In genomic region chr3:112092439-112093179, GRCh38 we compare ENCODE assay signal across 9 cellular contexts. TPM values are rescaled to one million over a fixed set of nuclear protein-coding genes. Genes with fewer than 3 reads are reported as not detected.
DNase-seq lines count a peak whose midpoint lies in the region; ATAC-seq and TF ChIP-seq lines count a peak whose summit lies in the region.
"Had no signal": no experiment of that assay in that cellular context is flagged by ENCODE, and none has a peak within 500 bp of the region (broad histone marks: within the 10 kb centered on the region; RNA-seq: fewer than 3 reads in every experiment).

No MANE protein-coding gene starts in this region.

- peaks cover 59% of the 10 kb centered on the region for H3K4me1 Mint-ChIP-seq in activated CD4-positive, alpha-beta T cell treated with anti-CD3 and anti-CD28 coated beads, Interleukin-2, amount 10 ng/mL, durations not matched to agents 24 days and 14 days

- WGBS in smooth muscle cell (ENCODE audit: low lambda C conversion rate) = 31% methylated on average over 7 of the region's 7 CpGs
- WGBS in psoas muscle, 3 donors = 36 to 39% (median 36%) methylated on average over 7 of the region's 7 CpGs

- intact Hi-C loops in activated CD4-positive, alpha-beta T cell treated with anti-CD3 and anti-CD28 coated beads, Interleukin-2, amount 10 ng/mL, durations not matched to agents 24 days and 14 days (cut with micrococcal nuclease) = no loop called here
- intact Hi-C loops in psoas muscle (cut with DNase I) = no loop called here

- H3K36me3 ChIP-seq in smooth muscle cell (ENCODE audit: low read depth) = no peaks in the 10 kb centered on the region
- no peaks in the 10 kb centered on the region for H3K36me3 ChIP-seq in psoas muscle (ENCODE audit: insufficient read depth in 1 of 2, low read depth in 1 of 2)
- no peaks in the 10 kb centered on the region; the same call in 1 of the 2 replicates for H3K36me3 ChIP-seq in MG63

- no peak for ATAC-seq in psoas muscle
- ATAC-seq: activated CD4-positive, alpha-beta T cell treated with anti-CD3 and anti-CD28 coated beads for 36 hours had no signal

- peaks cover 4% of the 10 kb centered on the region for H3K27me3 ChIP-seq in smooth muscle cell (ENCODE audit: low read depth)
- H3K27me3 ChIP-seq in psoas muscle (ENCODE audit: insufficient read depth in 3 of 3, low read length in 2 of 3) = no peaks in the 10 kb centered on the region
- no peaks in the 10 kb centered on the region for H3K27me3 ChIP-seq in MG63

- H3K4me3 ChIP-seq in fibroblast of the aortic adventitia (ENCODE audit: low read depth, low read length) (peak overlapping the region; percentile 6), smooth muscle cell (no peak overlapping the region), psoas muscle (no peak overlapping the region), MG63 (no peak overlapping the region)

- peak overlapping the region; percentile 56 for H3K4me2 ChIP-seq in smooth muscle cell

- H2AFZ ChIP-seq in smooth muscle cell (ENCODE audit: low read depth) = no peak overlapping the region

- H3K4me1 ChIP-seq in smooth muscle cell (ENCODE audit: low read depth) = peaks cover 15% of the 10 kb centered on the region
- H3K4me1 ChIP-seq in psoas muscle = no peaks in the 10 kb centered on the region

- no peaks in the 10 kb centered on the region for H3K9me3 ChIP-seq in smooth muscle cell (replicated peaks; ENCODE audit: low read depth)
- no peaks in the 10 kb centered on the region for H3K9me3 ChIP-seq in psoas muscle
- H3K9me3 ChIP-seq in MG63 = no peaks in the 10 kb centered on the region

- peaks cover 10% of the 10 kb centered on the region for H3F3A ChIP-seq in smooth muscle cell (ENCODE audit: low read depth)

- no peaks in the 10 kb centered on the region for H3K9me3 Mint-ChIP-seq in activated CD4-positive, alpha-beta T cell treated with anti-CD3 and anti-CD28 coated beads, Interleukin-2, amount 10 ng/mL, durations not matched to agents 24 days and 14 days

- H3K27ac Mint-ChIP-seq in activated CD4-positive, alpha-beta T cell treated with anti-CD3 and anti-CD28 coated beads, Interleukin-2, amount 10 ng/mL, durations not matched to agents 24 days and 14 days = peak overlapping the region; percentile 12
- H3K27ac Mint-ChIP-seq: activated CD4-positive, alpha-beta T cell treated with anti-CD3 and anti-CD28 coated beads for 36 hours had no signal

- H3K27ac ChIP-seq in smooth muscle cell (ENCODE audit: low read depth) = peak overlapping the region; percentile 33
- H3K27ac ChIP-seq in psoas muscle = no peak overlapping the region

- H3K4me3 Mint-ChIP-seq in activated CD4-positive, alpha-beta T cell treated with anti-CD3 and anti-CD28 coated beads, Interleukin-2, amount 10 ng/mL, durations not matched to agents 24 days and 14 days = peak overlapping the region; percentile 63
- H3K4me3 Mint-ChIP-seq: activated CD4-positive, alpha-beta T cell treated with anti-CD3 and anti-CD28 coated beads for 36 hours had no signal

- peaks cover 29% of the 10 kb centered on the region for H3K36me3 Mint-ChIP-seq in activated CD4-positive, alpha-beta T cell treated with anti-CD3 and anti-CD28 coated beads, Interleukin-2, amount 10 ng/mL, durations not matched to agents 24 days and 14 days (ENCODE audit: low read depth)

- H4K20me1 ChIP-seq in smooth muscle cell (ENCODE audit: low read depth) = no peaks in the 10 kb centered on the region

- no peaks in the 10 kb centered on the region for H3K27me3 Mint-ChIP-seq in activated CD4-positive, alpha-beta T cell treated with anti-CD3 and anti-CD28 coated beads, Interleukin-2, amount 10 ng/mL, durations not matched to agents 24 days and 14 days
- H3K27me3 Mint-ChIP-seq: activated CD4-positive, alpha-beta T cell treated with anti-CD3 and anti-CD28 coated beads for 36 hours had no signal

- H3K79me2 ChIP-seq in smooth muscle cell (ENCODE audit: low read depth) = peaks cover 19% of the 10 kb centered on the region

- H3K9ac ChIP-seq in smooth muscle cell (ENCODE audit: low read depth) = no peak overlapping the region

- DNase-seq in activated CD4-positive, alpha-beta T cell treated with anti-CD3 and anti-CD28 coated beads, Interleukin-2, amount 10 ng/mL, durations not matched to agents 24 days and 14 days = no peak
- no peak for DNase-seq in activated CD4-positive, alpha-beta T cell treated with anti-CD3 and anti-CD28 coated beads for 48 hours
- peak; percentile 54 for DNase-seq in NCI-H146 (lab: John Stamatoyannopoulos, UW)
- DNase-seq in fibroblast of the aortic adventitia (ENCODE audit: low read depth) = peak; percentile 85
- no peak for DNase-seq in smooth muscle cell (lab: John Stamatoyannopoulos, UW; ENCODE audit: unreplicated experiment)
- DNase-seq in psoas muscle = no peak
- no peak for DNase-seq in MG63
- no peak for DNase-seq in cortex of kidney (lab: John Stamatoyannopoulos, UW)
- DNase-seq: activated CD4-positive, alpha-beta T cell treated with anti-CD3 and anti-CD28 coated beads for 36 hours had no signal

- TF ChIP-seq CTCF in fibroblast of the aortic adventitia (IDR thresholded peaks at IDR 0.05; ENCODE audit: insufficient read depth, low read length) = no peak
- TF ChIP-seq CTCF in smooth muscle cell (IDR thresholded peaks at IDR 0.05; ENCODE audit: borderline replicate concordance, insufficient read depth, poor library complexity, severe bottlenecking) = no peak
- TF ChIP-seq CTCF in psoas muscle (IDR thresholded peaks at IDR 0.05) = no peak

RNA-seq across cellular contexts. Expression of gene C3orf52, which starts 6.4 kb away (rescaled TPM):
- total RNA-seq in activated CD4-positive, alpha-beta T cell treated with anti-CD3 and anti-CD28 coated beads, Interleukin-2, amount 10 ng/mL, durations not matched to agents 24 days and 14 days = 13.0 and 14.2 TPM in 2 replicates
- total RNA-seq in fibroblast of the aortic adventitia (ENCODE audit: low replicate concordance) (4.4 and 10.7 TPM in 2 replicates), smooth muscle cell (10.2 and 14.8 TPM in 2 replicates), psoas muscle (1 to 10 TPM in 3 of 4 donors, under 1 TPM in 1; 0.86 to 2.8 (median 2.0) TPM)
- polyA plus RNA-seq in smooth muscle cell (4.0 and 10.8 TPM in 2 replicates), psoas muscle (1 to 10 TPM in 2 of 3 donors, under 1 TPM in 1; 0.62 to 5.9 (median 1.9) TPM)
- total RNA-seq in MG63 (2014; rRNA removed; shearing (Covaris generic); ENCODE audit: low replicate concordance) = 2.2 and 2.4 TPM in 2 replicates

RNA-seq across cellular contexts. Expression of gene GCSAM, which starts 40.4 kb away (rescaled TPM):
- 1.6 and 1.7 TPM in 2 replicates for total RNA-seq in activated CD4-positive, alpha-beta T cell treated with anti-CD3 and anti-CD28 coated beads, Interleukin-2, amount 10 ng/mL, durations not matched to agents 24 days and 14 days
- total RNA-seq in fibroblast of the aortic adventitia (ENCODE audit: low replicate concordance) = not detected in 2 replicates
- total RNA-seq in smooth muscle cell = 0.67 TPM in 1 of 2 replicates, not detected in the other
- 0.28 TPM in 1 of 2 replicates, not detected in the other for polyA plus RNA-seq in smooth muscle cell
- total RNA-seq in psoas muscle = not detected
- under 1 TPM; 0.01 to 0.25 (median 0.04) TPM for polyA plus RNA-seq in psoas muscle
- not detected in 2 replicates for total RNA-seq in MG63 (2014; rRNA removed; shearing (Covaris generic); ENCODE audit: low replicate concordance)

RNA-seq across cellular contexts. Expression of gene TMPRSS7, which starts 58.1 kb away (rescaled TPM):
- not detected in 2 replicates for total RNA-seq in activated CD4-positive, alpha-beta T cell treated with anti-CD3 and anti-CD28 coated beads, Interleukin-2, amount 10 ng/mL, durations not matched to agents 24 days and 14 days
- total RNA-seq in fibroblast of the aortic adventitia (ENCODE audit: low replicate concordance) = not detected in 2 replicates
- total RNA-seq in smooth muscle cell = not detected in 2 replicates
- polyA plus RNA-seq in smooth muscle cell = not detected in 2 replicates
- not detected for total RNA-seq in psoas muscle
- polyA plus RNA-seq in psoas muscle = not detected
- not detected in 2 replicates for total RNA-seq in MG63 (2014; rRNA removed; shearing (Covaris generic); ENCODE audit: low replicate concordance)
- total RNA-seq: activated CD4-positive, alpha-beta T cell treated with anti-CD3 and anti-CD28 coated beads for 36 hours had no signal

Comparison
In these comparisons a context has a peak if more than half of its experiments do, and no peak if none do; other contexts are left out.
1. DNase-seq: peak in NCI-H146 (single experiment) and fibroblast of the aortic adventitia (single experiment); none in activated CD4-positive, alpha-beta T cell treated with anti-CD3 and anti-CD28 coated beads, Interleukin-2, amount 10 ng/mL, durations not matched to agents 24 days and 14 days (single experiment), activated CD4-positive, alpha-beta T cell treated with anti-CD3 and anti-CD28 coated beads for 48 hours (single experiment), smooth muscle cell (single experiment), psoas muscle (0 of 2), MG63 (single experiment) and cortex of kidney (single experiment).